In genomic region chr3:177283983-177284382, GRCh38 we compare ENCODE assay signal across 1 cellular context.
TF ChIP-seq lines count a peak whose summit lies in the region.

No MANE protein-coding gene starts in this region.

TF ChIP-seq in H1, 55 proteins besides CTCF, POLR2A, EP300 and RAD21:
- TF ChIP-seq RFX5 (IDR thresholded peaks at IDR 0.05; ENCODE audit: borderline replicate concordance, low read depth, low read length) (no peak), TCF12 (IDR thresholded peaks at IDR 0.05; ENCODE audit: low read depth, low read length) (no peak)
